1 cellular context compared by ENCODE assay signal in the genomic region with DNA sequence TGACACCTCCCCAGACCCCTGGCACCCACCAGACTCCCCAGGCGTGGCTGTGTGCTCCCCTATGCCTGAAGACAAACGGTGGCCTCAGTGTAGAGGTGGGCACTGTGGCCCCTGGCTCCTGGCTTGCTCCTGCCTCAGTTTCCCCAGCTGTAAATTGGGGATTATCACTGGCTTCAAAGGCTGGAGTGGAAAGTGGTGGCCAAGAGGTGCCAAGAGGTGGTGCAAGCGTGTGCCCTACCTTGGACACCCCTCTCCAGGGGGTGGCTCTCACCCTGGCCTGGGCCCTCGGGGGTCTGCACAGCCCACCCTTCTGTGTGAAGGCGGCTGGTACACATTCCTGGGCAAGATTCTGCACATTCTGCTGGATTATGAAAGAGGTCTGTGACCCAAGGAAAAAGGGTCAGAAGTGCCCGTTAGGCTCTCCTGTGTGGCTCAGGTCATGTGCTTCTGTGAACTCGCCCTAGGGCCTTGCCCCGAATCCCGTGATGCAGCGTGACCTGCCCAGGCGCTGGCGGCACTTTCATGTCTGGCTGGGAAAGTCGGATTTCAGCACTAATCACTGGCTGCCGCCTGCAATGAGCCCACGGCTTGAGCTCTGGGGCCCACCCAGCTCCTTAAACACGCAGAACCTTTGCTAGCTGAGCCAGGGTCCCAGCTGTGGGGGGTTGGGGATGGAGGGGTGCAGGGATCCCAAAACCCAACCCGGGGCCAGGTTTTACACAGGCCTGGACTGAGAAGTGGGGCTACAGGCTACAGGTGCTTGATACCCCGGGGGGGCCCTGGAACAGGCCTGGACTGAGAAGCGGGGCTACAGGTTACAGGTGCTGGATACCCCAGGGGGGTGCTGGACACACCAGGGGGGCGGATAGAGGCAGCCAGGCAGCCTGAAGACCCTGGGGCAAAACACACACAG.
TF ChIP-seq lines count a peak whose summit lies in the region.
"Not testable (repeated sequence)": the region's sequence is repeated elsewhere in the genome, so short reads cannot be mapped to it uniquely, and the experiment has no call there.

No MANE protein-coding gene starts in this region.

TF ChIP-seq in HepG2, 621 proteins besides CTCF, POLR2A, EP300 and RAD21 (continued from another document and continues in another):
- TF ChIP-seq, protein P1, sequence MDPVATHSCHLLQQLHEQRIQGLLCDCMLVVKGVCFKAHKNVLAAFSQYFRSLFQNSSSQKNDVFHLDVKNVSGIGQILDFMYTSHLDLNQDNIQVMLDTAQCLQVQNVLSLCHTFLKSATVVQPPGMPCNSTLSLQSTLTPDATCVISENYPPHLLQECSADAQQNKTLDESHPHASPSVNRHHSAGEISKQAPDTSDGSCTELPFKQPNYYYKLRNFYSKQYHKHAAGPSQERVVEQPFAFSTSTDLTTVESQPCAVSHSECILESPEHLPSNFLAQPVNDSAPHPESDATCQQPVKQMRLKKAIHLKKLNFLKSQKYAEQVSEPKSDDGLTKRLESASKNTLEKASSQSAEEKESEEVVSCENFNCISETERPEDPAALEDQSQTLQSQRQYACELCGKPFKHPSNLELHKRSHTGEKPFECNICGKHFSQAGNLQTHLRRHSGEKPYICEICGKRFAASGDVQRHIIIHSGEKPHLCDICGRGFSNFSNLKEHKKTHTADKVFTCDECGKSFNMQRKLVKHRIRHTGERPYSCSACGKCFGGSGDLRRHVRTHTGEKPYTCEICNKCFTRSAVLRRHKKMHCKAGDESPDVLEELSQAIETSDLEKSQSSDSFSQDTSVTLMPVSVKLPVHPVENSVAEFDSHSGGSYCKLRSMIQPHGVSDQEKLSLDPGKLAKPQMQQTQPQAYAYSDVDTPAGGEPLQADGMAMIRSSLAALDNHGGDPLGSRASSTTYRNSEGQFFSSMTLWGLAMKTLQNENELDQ (CRISPR knock-in tag; IDR thresholded peaks at IDR 0.05; ENCODE audit: borderline replicate concordance) = peak; percentile 63; the same call in 1 of the 2 replicates
- peak; percentile 96 for TF ChIP-seq ZNF205 (CRISPR knock-in tag; IDR thresholded peaks at IDR 0.05)
- TF ChIP-seq ZMYM4 (CRISPR knock-in tag; IDR thresholded peaks at IDR 0.05) = peak; percentile 89
- TF ChIP-seq ZNF34 (CRISPR knock-in tag; IDR thresholded peaks at IDR 0.05; ENCODE audit: borderline replicate concordance) = peak; percentile 22; the same call in 1 of the 2 replicates
- TF ChIP-seq ISL2 (CRISPR knock-in tag; IDR thresholded peaks at IDR 0.05) = peak; percentile 90
- TF ChIP-seq SP4 (CRISPR knock-in tag; IDR thresholded peaks at IDR 0.05) = peak; percentile 56; the same call in 1 of the 2 replicates
- peak; percentile 78; the same call in 1 of the 2 replicates for TF ChIP-seq CBFB (CRISPR knock-in tag; IDR thresholded peaks at IDR 0.05)
- peak; percentile 73 for TF ChIP-seq MIXL1 (CRISPR knock-in tag; IDR thresholded peaks at IDR 0.05)
- peak; percentile 54; the same call in 1 of the 2 replicates for TF ChIP-seq ZBTB1 (CRISPR knock-in tag; IDR thresholded peaks at IDR 0.05; ENCODE audit: borderline replicate concordance)
- TF ChIP-seq, protein P2, sequence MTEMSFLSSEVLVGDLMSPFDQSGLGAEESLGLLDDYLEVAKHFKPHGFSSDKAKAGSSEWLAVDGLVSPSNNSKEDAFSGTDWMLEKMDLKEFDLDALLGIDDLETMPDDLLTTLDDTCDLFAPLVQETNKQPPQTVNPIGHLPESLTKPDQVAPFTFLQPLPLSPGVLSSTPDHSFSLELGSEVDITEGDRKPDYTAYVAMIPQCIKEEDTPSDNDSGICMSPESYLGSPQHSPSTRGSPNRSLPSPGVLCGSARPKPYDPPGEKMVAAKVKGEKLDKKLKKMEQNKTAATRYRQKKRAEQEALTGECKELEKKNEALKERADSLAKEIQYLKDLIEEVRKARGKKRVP (CRISPR knock-in tag; IDR thresholded peaks at IDR 0.05) = peak in 1 of 2 experiments; percentile 27; a peak in 1 of 4 replicates
- TF ChIP-seq, protein P3, sequence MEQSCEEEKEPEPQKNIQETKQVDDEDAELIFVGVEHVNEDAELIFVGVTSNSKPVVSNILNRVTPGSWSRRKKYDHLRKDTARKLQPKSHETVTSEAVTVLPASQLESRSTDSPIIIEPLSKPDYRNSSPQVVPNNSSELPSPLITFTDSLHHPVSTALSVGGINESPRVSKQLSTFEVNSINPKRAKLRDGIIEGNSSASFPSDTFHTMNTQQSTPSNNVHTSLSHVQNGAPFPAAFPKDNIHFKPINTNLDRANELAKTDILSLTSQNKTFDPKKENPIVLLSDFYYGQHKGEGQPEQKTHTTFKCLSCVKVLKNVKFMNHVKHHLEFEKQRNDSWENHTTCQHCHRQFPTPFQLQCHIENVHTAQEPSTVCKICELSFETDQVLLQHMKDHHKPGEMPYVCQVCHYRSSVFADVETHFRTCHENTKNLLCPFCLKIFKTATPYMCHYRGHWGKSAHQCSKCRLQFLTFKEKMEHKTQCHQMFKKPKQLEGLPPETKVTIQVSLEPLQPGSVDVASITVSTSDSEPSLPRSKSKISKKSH (CRISPR knock-in tag; IDR thresholded peaks at IDR 0.05; ENCODE audit: borderline replicate concordance) = peak; percentile 48
- peak; percentile 79; the same call in 1 of the 2 replicates for TF ChIP-seq HOXD1 (CRISPR knock-in tag; IDR thresholded peaks at IDR 0.05)
- peak; percentile 91 for TF ChIP-seq KDM1A (CRISPR knock-in tag; IDR thresholded peaks at IDR 0.05)
- TF ChIP-seq ZSCAN29 (CRISPR knock-in tag; conservative IDR thresholded peaks at IDR 0.05) = peak; percentile 92
- TF ChIP-seq, protein P4, sequence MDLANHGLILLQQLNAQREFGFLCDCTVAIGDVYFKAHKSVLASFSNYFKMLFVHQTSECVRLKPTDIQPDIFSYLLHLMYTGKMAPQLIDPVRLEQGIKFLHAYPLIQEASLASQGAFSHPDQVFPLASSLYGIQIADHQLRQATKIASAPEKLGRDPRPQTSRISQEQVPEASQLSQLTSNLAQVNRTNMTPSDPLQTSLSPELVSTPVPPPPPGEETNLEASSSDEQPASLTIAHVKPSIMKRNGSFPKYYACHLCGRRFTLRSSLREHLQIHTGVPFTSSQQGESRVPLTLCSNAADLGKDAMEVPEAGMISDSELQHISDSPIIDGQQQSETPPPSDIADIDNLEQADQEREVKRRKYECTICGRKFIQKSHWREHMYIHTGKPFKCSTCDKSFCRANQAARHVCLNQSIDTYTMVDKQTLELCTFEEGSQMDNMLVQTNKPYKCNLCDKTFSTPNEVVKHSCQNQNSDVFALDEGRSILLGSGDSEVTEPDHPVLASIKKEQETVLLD (CRISPR knock-in tag; IDR thresholded peaks at IDR 0.05; ENCODE audit: low read depth) = 0 out of 2 replicates have a peak, but pooled peaks have one; percentile 48
- TF ChIP-seq TCF7L2 (IDR thresholded peaks at IDR 0.05; ENCODE audit: low read depth, low read length) = peak; percentile 96
- peak; percentile 98 for TF ChIP-seq KDM3A (CRISPR knock-in tag; IDR thresholded peaks at IDR 0.05; ENCODE audit: low read depth)
- peak; percentile 95 for TF ChIP-seq BCL6 (CRISPR knock-in tag; IDR thresholded peaks at IDR 0.05)
- TF ChIP-seq SALL1 (CRISPR knock-in tag; IDR thresholded peaks at IDR 0.05) = peak; percentile 97
- TF ChIP-seq REXO4 (CRISPR knock-in tag; IDR thresholded peaks at IDR 0.05; ENCODE audit: borderline replicate concordance) = 0 out of 2 replicates have a peak, but pooled peaks have one; percentile 63
- peak; percentile 21 for TF ChIP-seq ZNF274 (CRISPR knock-in tag; IDR thresholded peaks at IDR 0.05)
- TF ChIP-seq, protein P5, sequence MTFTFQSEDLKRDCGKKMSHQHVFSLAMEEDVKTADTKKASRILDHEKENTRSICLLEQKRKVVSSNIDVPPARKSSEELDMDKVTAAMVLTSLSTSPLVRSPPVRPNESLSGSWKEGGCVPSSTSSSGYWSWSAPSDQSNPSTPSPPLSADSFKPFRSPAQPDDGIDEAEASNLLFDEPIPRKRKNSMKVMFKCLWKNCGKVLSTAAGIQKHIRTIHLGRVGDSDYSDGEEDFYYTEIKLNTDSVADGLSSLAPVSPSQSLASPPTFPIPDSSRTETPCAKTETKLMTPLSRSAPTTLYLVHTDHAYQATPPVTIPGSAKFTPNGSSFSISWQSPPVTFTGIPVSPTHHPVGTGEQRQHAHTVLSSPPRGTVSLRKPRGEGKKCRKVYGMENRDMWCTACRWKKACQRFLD (CRISPR knock-in tag; IDR thresholded peaks at IDR 0.05; ENCODE audit: borderline replicate concordance) = peak; percentile 34; the same call in 1 of the 2 replicates
- TF ChIP-seq, protein P6, sequence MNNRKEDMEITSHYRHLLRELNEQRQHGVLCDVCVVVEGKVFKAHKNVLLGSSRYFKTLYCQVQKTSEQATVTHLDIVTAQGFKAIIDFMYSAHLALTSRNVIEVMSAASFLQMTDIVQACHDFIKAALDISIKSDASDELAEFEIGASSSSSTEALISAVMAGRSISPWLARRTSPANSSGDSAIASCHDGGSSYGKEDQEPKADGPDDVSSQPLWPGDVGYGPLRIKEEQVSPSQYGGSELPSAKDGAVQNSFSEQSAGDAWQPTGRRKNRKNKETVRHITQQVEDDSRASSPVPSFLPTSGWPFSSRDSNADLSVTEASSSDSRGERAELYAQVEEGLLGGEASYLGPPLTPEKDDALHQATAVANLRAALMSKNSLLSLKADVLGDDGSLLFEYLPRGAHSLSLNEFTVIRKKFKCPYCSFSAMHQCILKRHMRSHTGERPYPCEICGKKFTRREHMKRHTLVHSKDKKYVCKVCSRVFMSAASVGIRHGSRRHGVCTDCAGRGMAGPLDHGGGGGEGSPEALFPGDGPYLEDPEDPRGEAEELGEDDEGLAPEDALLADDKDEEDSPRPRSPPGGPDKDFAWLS (CRISPR knock-in tag; IDR thresholded peaks at IDR 0.05; ENCODE audit: borderline replicate concordance) = peak; percentile 48; the same call in 1 of the 2 replicates
- peak; percentile 97 for TF ChIP-seq BHLHE40 (IDR thresholded peaks at IDR 0.05; ENCODE audit: low read length)
- TF ChIP-seq YEATS4 (CRISPR knock-in tag; IDR thresholded peaks at IDR 0.05; ENCODE audit: borderline replicate concordance) = peak; percentile 90
- TF ChIP-seq, protein P7, sequence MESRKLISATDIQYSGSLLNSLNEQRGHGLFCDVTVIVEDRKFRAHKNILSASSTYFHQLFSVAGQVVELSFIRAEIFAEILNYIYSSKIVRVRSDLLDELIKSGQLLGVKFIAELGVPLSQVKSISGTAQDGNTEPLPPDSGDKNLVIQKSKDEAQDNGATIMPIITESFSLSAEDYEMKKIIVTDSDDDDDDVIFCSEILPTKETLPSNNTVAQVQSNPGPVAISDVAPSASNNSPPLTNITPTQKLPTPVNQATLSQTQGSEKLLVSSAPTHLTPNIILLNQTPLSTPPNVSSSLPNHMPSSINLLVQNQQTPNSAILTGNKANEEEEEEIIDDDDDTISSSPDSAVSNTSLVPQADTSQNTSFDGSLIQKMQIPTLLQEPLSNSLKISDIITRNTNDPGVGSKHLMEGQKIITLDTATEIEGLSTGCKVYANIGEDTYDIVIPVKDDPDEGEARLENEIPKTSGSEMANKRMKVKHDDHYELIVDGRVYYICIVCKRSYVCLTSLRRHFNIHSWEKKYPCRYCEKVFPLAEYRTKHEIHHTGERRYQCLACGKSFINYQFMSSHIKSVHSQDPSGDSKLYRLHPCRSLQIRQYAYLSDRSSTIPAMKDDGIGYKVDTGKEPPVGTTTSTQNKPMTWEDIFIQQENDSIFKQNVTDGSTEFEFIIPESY (CRISPR knock-in tag; IDR thresholded peaks at IDR 0.05) = peak; percentile 95
- TF ChIP-seq TOPORS (CRISPR knock-in tag; IDR thresholded peaks at IDR 0.05) = 0 out of 2 replicates have a peak, but pooled peaks have one; percentile 14
- peak; percentile 95 for TF ChIP-seq TGIF2 (CRISPR knock-in tag; IDR thresholded peaks at IDR 0.05)
- not testable (repeated sequence) for TF ChIP-seq FOXA1 (IDR thresholded peaks at IDR 0.05)
- TF ChIP-seq FOXA1 (CRISPR knock-in tag; IDR thresholded peaks at IDR 0.05) = peak; percentile 10
- TF ChIP-seq BRCA1 (CRISPR knock-in tag; IDR thresholded peaks at IDR 0.05) = peak; percentile 29; the same call in 1 of the 2 replicates
- TF ChIP-seq HIVEP1 (CRISPR knock-in tag; IDR thresholded peaks at IDR 0.05) = peak; percentile 96
- peak; percentile 99 for TF ChIP-seq SKI (IDR thresholded peaks at IDR 0.05; ENCODE audit: partially characterized antibody)
- peak; percentile 14 for TF ChIP-seq RBFOX2 (IDR thresholded peaks at IDR 0.05; ENCODE audit: low read depth, low read length)
- TF ChIP-seq, protein P8, sequence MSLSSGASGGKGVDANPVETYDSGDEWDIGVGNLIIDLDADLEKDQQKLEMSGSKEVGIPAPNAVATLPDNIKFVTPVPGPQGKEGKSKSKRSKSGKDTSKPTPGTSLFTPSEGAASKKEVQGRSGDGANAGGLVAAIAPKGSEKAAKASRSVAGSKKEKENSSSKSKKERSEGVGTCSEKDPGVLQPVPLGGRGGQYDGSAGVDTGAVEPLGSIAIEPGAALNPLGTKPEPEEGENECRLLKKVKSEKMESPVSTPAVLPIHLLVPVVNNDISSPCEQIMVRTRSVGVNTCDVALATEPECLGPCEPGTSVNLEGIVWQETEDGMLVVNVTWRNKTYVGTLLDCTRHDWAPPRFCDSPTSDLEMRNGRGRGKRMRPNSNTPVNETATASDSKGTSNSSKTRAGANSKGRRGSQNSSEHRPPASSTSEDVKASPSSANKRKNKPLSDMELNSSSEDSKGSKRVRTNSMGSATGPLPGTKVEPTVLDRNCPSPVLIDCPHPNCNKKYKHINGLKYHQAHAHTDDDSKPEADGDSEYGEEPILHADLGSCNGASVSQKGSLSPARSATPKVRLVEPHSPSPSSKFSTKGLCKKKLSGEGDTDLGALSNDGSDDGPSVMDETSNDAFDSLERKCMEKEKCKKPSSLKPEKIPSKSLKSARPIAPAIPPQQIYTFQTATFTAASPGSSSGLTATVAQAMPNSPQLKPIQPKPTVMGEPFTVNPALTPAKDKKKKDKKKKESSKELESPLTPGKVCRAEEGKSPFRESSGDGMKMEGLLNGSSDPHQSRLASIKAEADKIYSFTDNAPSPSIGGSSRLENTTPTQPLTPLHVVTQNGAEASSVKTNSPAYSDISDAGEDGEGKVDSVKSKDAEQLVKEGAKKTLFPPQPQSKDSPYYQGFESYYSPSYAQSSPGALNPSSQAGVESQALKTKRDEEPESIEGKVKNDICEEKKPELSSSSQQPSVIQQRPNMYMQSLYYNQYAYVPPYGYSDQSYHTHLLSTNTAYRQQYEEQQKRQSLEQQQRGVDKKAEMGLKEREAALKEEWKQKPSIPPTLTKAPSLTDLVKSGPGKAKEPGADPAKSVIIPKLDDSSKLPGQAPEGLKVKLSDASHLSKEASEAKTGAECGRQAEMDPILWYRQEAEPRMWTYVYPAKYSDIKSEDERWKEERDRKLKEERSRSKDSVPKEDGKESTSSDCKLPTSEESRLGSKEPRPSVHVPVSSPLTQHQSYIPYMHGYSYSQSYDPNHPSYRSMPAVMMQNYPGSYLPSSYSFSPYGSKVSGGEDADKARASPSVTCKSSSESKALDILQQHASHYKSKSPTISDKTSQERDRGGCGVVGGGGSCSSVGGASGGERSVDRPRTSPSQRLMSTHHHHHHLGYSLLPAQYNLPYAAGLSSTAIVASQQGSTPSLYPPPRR (CRISPR knock-in tag; IDR thresholded peaks at IDR 0.05; ENCODE audit: borderline replicate concordance) = peak; percentile 92
- TF ChIP-seq, protein P9, sequence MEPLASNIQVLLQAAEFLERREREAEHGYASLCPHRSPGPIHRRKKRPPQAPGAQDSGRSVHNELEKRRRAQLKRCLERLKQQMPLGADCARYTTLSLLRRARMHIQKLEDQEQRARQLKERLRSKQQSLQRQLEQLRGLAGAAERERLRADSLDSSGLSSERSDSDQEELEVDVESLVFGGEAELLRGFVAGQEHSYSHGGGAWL (CRISPR knock-in tag; IDR thresholded peaks at IDR 0.05) = peak; percentile 78
- TF ChIP-seq, protein P10, sequence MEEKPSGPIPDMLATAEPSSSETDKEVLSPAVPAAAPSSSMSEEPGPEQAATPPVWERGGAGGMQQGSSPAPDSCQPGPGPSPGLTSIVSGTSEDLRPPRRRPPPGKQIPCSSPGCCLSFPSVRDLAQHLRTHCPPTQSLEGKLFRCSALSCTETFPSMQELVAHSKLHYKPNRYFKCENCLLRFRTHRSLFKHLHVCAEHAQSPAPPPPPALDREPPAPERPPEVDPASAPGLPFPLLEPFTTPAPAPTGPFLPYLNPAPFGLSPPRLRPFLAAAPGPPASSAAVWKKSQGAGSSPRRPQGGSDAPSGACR (CRISPR knock-in tag; IDR thresholded peaks at IDR 0.05) = peak; percentile 91
- peak; percentile 77 for TF ChIP-seq ZFY (CRISPR knock-in tag; IDR thresholded peaks at IDR 0.05)
- peak; percentile 86; the same call in 1 of the 2 replicates for TF ChIP-seq PPARG (CRISPR knock-in tag; conservative IDR thresholded peaks at IDR 0.05)
- peak; percentile 87 for TF ChIP-seq ZNF746 (CRISPR knock-in tag; IDR thresholded peaks at IDR 0.05)
